ENCODE assay signal across 20 cellular contexts in genomic region chr2:112938904-112939303, GRCh38. TPM values are rescaled to one million over a fixed set of nuclear protein-coding genes. Genes with fewer than 3 reads are reported as not detected.
DNase-seq lines count a peak whose midpoint lies in the region; ATAC-seq and TF ChIP-seq lines count a peak whose summit lies in the region.
"Had no signal": no experiment of that assay in that cellular context is flagged by ENCODE, and none has a peak within 500 bp of the region (broad histone marks: within the 10 kb centered on the region; RNA-seq: fewer than 3 reads in every experiment).

No MANE protein-coding gene starts in this region.

- H3K4me3 ChIP-seq in NB4 (ENCODE audit: low read depth, low read length) (no peak overlapping the region), body of pancreas (no peak overlapping the region), heart right ventricle (no peak overlapping the region)
- H3K4me3 ChIP-seq: esophagus muscularis mucosa, hepatocyte, psoas muscle, thyroid gland had no signal

- intact Hi-C loops in body of pancreas (cut with DNase I): no loop called here
- intact Hi-C loops in heart right ventricle (cut with DNase I): no loop called here

- TF ChIP-seq CTCF in NB4 (IDR thresholded peaks at IDR 0.05; ENCODE audit: low read depth, low read length) (no peak), body of pancreas (IDR thresholded peaks at IDR 0.05) (no peak), heart right ventricle (IDR thresholded peaks at IDR 0.05) (no peak)

- H3K36me3 ChIP-seq in body of pancreas (replicated peaks in 1 of 2; ENCODE audit: insufficient read depth in 1 of 2, low read depth in 2 of 2): no peaks in the 10 kb centered on the region
- H3K36me3 ChIP-seq in heart right ventricle: no peaks in the 10 kb centered on the region
- H3K36me3 ChIP-seq: esophagus muscularis mucosa, thyroid gland had no signal

- no peak overlapping the region for H3K27ac ChIP-seq in body of pancreas
- H3K27ac ChIP-seq in heart right ventricle: no peak overlapping the region
- H3K27ac ChIP-seq: esophagus muscularis mucosa, hepatocyte, psoas muscle, thyroid gland had no signal

- H3K4me1 ChIP-seq in body of pancreas (no peaks in the 10 kb centered on the region), heart right ventricle (no peaks in the 10 kb centered on the region)
- H3K4me1 ChIP-seq: psoas muscle had no signal

- ATAC-seq in body of pancreas (no peak), HG03439 (IDR thresholded peaks at IDR 0.05; ENCODE audit: unreplicated experiment) (no peak), heart right ventricle (no peak)
- ATAC-seq: activated T-cell treated with anti-CD3 and anti-CD28 coated beads, Interleukin-2, amount 50 U/mL, for 4 hours; psoas muscle had no signal

- 56 to 64% methylated on average over 5 of the region's 5 CpGs for WGBS in body of pancreas, 2 donors
- 80% methylated on average over 5 of the region's 5 CpGs for WGBS in heart right ventricle, 2 donors

- H3K9me3 ChIP-seq in body of pancreas (no peaks in the 10 kb centered on the region), heart right ventricle (no peaks in the 10 kb centered on the region)
- H3K9me3 ChIP-seq: esophagus muscularis mucosa, psoas muscle, thyroid gland had no signal

- DNase-seq in H4 (ENCODE audit: low spot score): peak; percentile 84
- peak; percentile 28 for DNase-seq in NB4 (ENCODE audit: low read depth)
- peak in 3 of 4 donors; percentile 6 to 31 (median 20) for DNase-seq in body of pancreas
- peak; percentile 92 for DNase-seq in renal cortical epithelial cell (ENCODE audit: low read depth)
- DNase-seq in activated gamma-delta T cell treated with Interleukin-2 at 50 U/mL for 16 hours: no peak
- DNase-seq in heart right ventricle: no peak
- DNase-seq: activated CD4-positive, alpha-beta T cell treated with anti-CD3 and anti-CD28 coated beads for 48 hours; activated T-cell treated with anti-CD3 and anti-CD28 coated beads, Interleukin-2, amount 50 U/mL, for 4 hours; amniotic stem cell; C1 segment of cervical spinal cord; dermis blood vessel endothelial cell; naive B cell; NCI-H1417 treated with DMSO at 0.1 percent for 48 hours; NCI-H446; psoas muscle had no signal

- no peaks in the 10 kb centered on the region for H3K27me3 ChIP-seq in body of pancreas
- peaks cover 0 to 17% (median 0%) of the 10 kb centered on the region in 7 donors for H3K27me3 ChIP-seq in heart right ventricle
- H3K27me3 ChIP-seq: esophagus muscularis mucosa, hepatocyte, thyroid gland had no signal

- no peak for TF ChIP-seq POLR2A in NB4 (IDR thresholded peaks at IDR 0.05; ENCODE audit: extremely low read depth, insufficient read length)
- no peak for TF ChIP-seq POLR2A in body of pancreas (IDR thresholded peaks at IDR 0.05)

RNA-seq across cellular contexts. Expression of gene IL37, which starts 27.9 kb away (rescaled TPM):
- total RNA-seq in H4 (2014; rRNA removed; shearing (Covaris generic)): not detected in 2 replicates
- total RNA-seq in body of pancreas (not detected), renal cortical epithelial cell (not detected in 2 replicates), heart right ventricle (not detected)
- not detected for polyA plus RNA-seq in heart right ventricle
- total RNA-seq: activated T-cell treated with anti-CD3 and anti-CD28 coated beads, Interleukin-2, amount 50 U/mL, for 4 hours; dermis blood vessel endothelial cell; esophagus muscularis mucosa; hepatocyte; psoas muscle; thyroid gland had no signal
- polyA plus RNA-seq: hepatocyte, psoas muscle had no signal

RNA-seq across cellular contexts. Expression of gene IL36G, which starts 38.9 kb away (rescaled TPM):
- total RNA-seq in H4 (2014; rRNA removed; shearing (Covaris generic)): not detected in 2 replicates
- total RNA-seq in body of pancreas (not detected), renal cortical epithelial cell (not detected in 2 replicates), heart right ventricle (not detected)
- polyA plus RNA-seq in heart right ventricle: not detected
- total RNA-seq: activated T-cell treated with anti-CD3 and anti-CD28 coated beads, Interleukin-2, amount 50 U/mL, for 4 hours; dermis blood vessel endothelial cell; esophagus muscularis mucosa; psoas muscle; T-helper 1 cell treated with Interleukin-12 subunit alpha and Interleukin-12 subunit beta and Interleukin-4 antibody, amounts not matched to agents 30 ng/mL and 1 ng/mL, for 36 hours; thyroid gland had no signal
- polyA plus RNA-seq: psoas muscle had no signal

Comparison
In these comparisons a context has a peak if more than half of its experiments do, and no peak if none do; other contexts are left out.
1. DNase-seq: peak in H4 (single experiment), NB4 (single experiment), body of pancreas (3 of 4) and renal cortical epithelial cell (single experiment); none in activated gamma-delta T cell treated with Interleukin-2 at 50 U/mL for 16 hours (single experiment) and heart right ventricle (0 of 2).